In genomic region chr6:154661751-154662150, GRCh38 we compare ENCODE assay signal across 15 cellular contexts.
"Had no signal": no experiment of that assay in that cellular context is flagged by ENCODE, and none has a peak within 500 bp of the region (broad histone marks: within the 10 kb centered on the region; RNA-seq: fewer than 3 reads in every experiment).

No MANE protein-coding gene starts in this region.

- H3K9ac ChIP-seq: parathyroid adenoma had no signal

- H3K4me1 ChIP-seq: breast epithelium, lower lobe of right lung, parathyroid adenoma, stomach had no signal

- H3K27ac ChIP-seq: breast epithelium, lower lobe of right lung, parathyroid adenoma, skin epidermis, stomach had no signal

- H3K27ac Mint-ChIP-seq: activated CD8-positive, alpha-beta T cell treated with anti-CD3 and anti-CD28 coated beads for 36 hours; activated naive CD8-positive, alpha-beta T cell treated with anti-CD3 and anti-CD28 coated beads, Interleukin-2, amount 10 ng/mL, durations not matched to agents 7 days and 5 days; T-helper 2 cell treated with Interferon-gamma antibody and Interleukin-4, amounts not matched to agents 5 μg/mL and 100 μg/mL, for 36 hours had no signal

- H3K9me3 ChIP-seq: breast epithelium, lower lobe of right lung, stomach had no signal

- H3K27me3 ChIP-seq: breast epithelium, stomach had no signal

- H3K4me1 Mint-ChIP-seq: activated naive CD8-positive, alpha-beta T cell treated with anti-CD3 and anti-CD28 coated beads, Interleukin-2, amount 10 ng/mL, durations not matched to agents 7 days and 5 days had no signal

- H3K36me3 Mint-ChIP-seq: activated naive CD8-positive, alpha-beta T cell treated with anti-CD3 and anti-CD28 coated beads, Interleukin-2, amount 10 ng/mL, durations not matched to agents 7 days and 5 days had no signal

- H3K4me3 ChIP-seq: breast epithelium, lower lobe of right lung, skin epidermis, stomach had no signal

- H3K4me3 Mint-ChIP-seq: activated CD8-positive, alpha-beta T cell treated with anti-CD3 and anti-CD28 coated beads for 36 hours; activated naive CD8-positive, alpha-beta T cell treated with anti-CD3 and anti-CD28 coated beads, Interleukin-2, amount 10 ng/mL, durations not matched to agents 7 days and 5 days; T-helper 2 cell treated with Interferon-gamma antibody and Interleukin-4, amounts not matched to agents 5 μg/mL and 100 μg/mL, for 36 hours had no signal

- H3K36me3 ChIP-seq: breast epithelium, lower lobe of right lung, stomach had no signal

- H3K9me3 Mint-ChIP-seq: activated CD8-positive, alpha-beta T cell treated with anti-CD3 and anti-CD28 coated beads for 36 hours; activated naive CD8-positive, alpha-beta T cell treated with anti-CD3 and anti-CD28 coated beads, Interleukin-2, amount 10 ng/mL, durations not matched to agents 7 days and 5 days; T-helper 2 cell treated with Interferon-gamma antibody and Interleukin-4, amounts not matched to agents 5 μg/mL and 100 μg/mL, for 36 hours had no signal

- ATAC-seq: activated CD8-positive, alpha-beta T cell treated with anti-CD3 and anti-CD28 coated beads for 36 hours; lower lobe of right lung had no signal

- H2AFZ ChIP-seq: parathyroid adenoma had no signal

- H3K79me2 ChIP-seq: parathyroid adenoma had no signal

- DNase-seq: activated CD4-positive, alpha-beta T cell treated with anti-CD3 and anti-CD28 coated beads for 4 hours; activated CD8-positive, alpha-beta memory T cell treated with anti-CD3 and anti-CD28 coated beads, Interleukin-2, amount 50 U/mL, for 48 hours; activated CD8-positive, alpha-beta T cell treated with anti-CD3 and anti-CD28 coated beads for 36 hours; activated naive CD8-positive, alpha-beta T cell treated with anti-CD3 and anti-CD28 coated beads, Interleukin-2, amount 10 ng/mL, durations not matched to agents 7 days and 5 days; anterior cingulate cortex; effector CD4-positive, alpha-beta T cell; hypothalamus; lower lobe of right lung; midbrain; retina; stomach had no signal
